In the genomic region with DNA sequence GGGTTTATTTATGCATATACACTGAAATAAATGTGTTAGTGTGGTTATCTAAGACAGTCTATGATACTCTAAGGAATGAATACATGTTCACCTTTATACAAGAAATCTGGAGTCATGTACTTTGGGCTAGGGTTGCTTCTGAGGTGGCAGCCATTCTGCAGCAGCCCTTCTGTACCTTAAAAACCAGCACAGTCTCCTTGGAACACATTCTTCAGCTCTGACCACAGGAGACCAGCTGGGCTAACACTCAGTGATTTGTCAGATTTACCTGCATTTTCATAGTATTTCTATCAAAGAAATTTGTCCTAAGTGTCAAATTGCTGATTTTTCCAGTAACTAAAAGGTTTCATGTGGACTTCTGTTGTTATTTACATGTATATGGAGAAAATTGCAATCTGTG, we compare ENCODE assay signal across 21 cellular contexts.
"Had no signal": no experiment of that assay in that cellular context is flagged by ENCODE, and none has a peak within 500 bp of the region (broad histone marks: within the 10 kb centered on the region; RNA-seq: fewer than 3 reads in every experiment).

No MANE protein-coding gene starts in this region.

- H3K4me1 ChIP-seq: colonic mucosa, uterus had no signal

- H3K9me3 ChIP-seq: colonic mucosa, ovary, right lobe of liver, uterus had no signal

- H3K27me3 ChIP-seq: colonic mucosa, ovary, right lobe of liver, uterus had no signal

- DNase-seq: activated B cell treated with CpG ODN at 0.5 μM for 24 hours; activated CD4-positive, alpha-beta T cell treated with anti-CD3 and anti-CD28 coated beads, Interleukin-2, amount 50 U/mL, for 1 hour; activated CD8-positive, alpha-beta T cell treated with anti-CD3 and anti-CD28 coated beads for 36 hours; activated naive CD4-positive, alpha-beta T cell; activated T-cell treated with anti-CD3 and anti-CD28 coated beads, Interleukin-2, amount 50 U/mL, for 48 hours; colonic mucosa; effector CD8-positive, alpha-beta T cell; islet precursor cell; left cardiac atrium; left ventricle myocardium superior; naive B cell; nephron progenitor cell; ovary; right lobe of liver; small intestine; stimulated activated CD4-positive, alpha-beta T cell treated with anti-CD3 and anti-CD28 coated beads, Interleukin-4, amount 100 ng/mL, for 24 hours; uterus had no signal

- FAIRE-seq: endometrium, frontal cortex, small intestine had no signal

- H3K27ac ChIP-seq: colonic mucosa, ovary, uterus had no signal

- ATAC-seq: activated CD8-positive, alpha-beta T cell treated with anti-CD3 and anti-CD28 coated beads for 36 hours; activated naive CD4-positive, alpha-beta T cell treated with anti-CD3 and anti-CD28 coated beads, Interleukin-2, amount 50 U/mL, for 72 hours; left cardiac atrium; left ventricle myocardium superior; stimulated activated effector memory CD8-positive, alpha-beta T cell treated with anti-CD3 and anti-CD28 coated beads, Interleukin-12 subunit alpha, Interleukin-12 subunit beta, amount 100 ng/mL, for 72 hours had no signal

- H3K4me3 ChIP-seq: colonic mucosa, ovary, right lobe of liver, uterus had no signal

- H3K36me3 ChIP-seq: colonic mucosa, ovary, right lobe of liver, uterus had no signal
